In genomic region chr2:159807183-159808037, GRCh38 we compare ENCODE assay signal across 8 cellular contexts. TPM values are rescaled to one million over a fixed set of nuclear protein-coding genes. Genes with fewer than 3 reads are reported as not detected.
DNase-seq lines count a peak whose midpoint lies in the region; ATAC-seq and TF ChIP-seq lines count a peak whose summit lies in the region.

No MANE protein-coding gene starts in this region.

- no peaks in the 10 kb centered on the region for H3K27me3 ChIP-seq in GM23248 (replicated peaks; ENCODE audit: insufficient read depth)

- H3K79me2 ChIP-seq in GM23248 (ENCODE audit: insufficient read depth) = no peaks in the 10 kb centered on the region

- no peak overlapping the region for H3K4me2 ChIP-seq in GM23248 (ENCODE audit: unreplicated experiment)

- no peaks in the 10 kb centered on the region for H3K9me2 ChIP-seq in GM23248 (ENCODE audit: insufficient read depth)

- H3K9ac ChIP-seq in GM23248 = no peak overlapping the region

- H3K4me3 ChIP-seq in GM23248 = no peak overlapping the region
- H3K4me3 ChIP-seq in cardiac fibroblast (replicated peaks in 1 of 2; ENCODE audit: low read depth in 2 of 2, low read length in 2 of 2) = no peak overlapping the region

- no peaks in the 10 kb centered on the region for H3K9me3 ChIP-seq in GM23248 (ENCODE audit: low read depth)

- H3K36me3 ChIP-seq in GM23248 (ENCODE audit: low read depth) = no peaks in the 10 kb centered on the region

- peak; percentile 45 for DNase-seq in COR-L47 (lab: John Stamatoyannopoulos, UW)
- DNase-seq in GM23248 = peak; percentile 71
- peak; percentile 62 for DNase-seq in NCI-H69 (lab: John Stamatoyannopoulos, UW)
- peak; percentile 68 to 75 for DNase-seq in cardiac fibroblast (ENCODE audit: low read depth in 2 of 2)
- DNase-seq in left lobe of liver (ENCODE audit: low spot score) = no peak

- H3K27ac ChIP-seq in GM23248 = no peak overlapping the region

- no peaks in the 10 kb centered on the region for H3F3A ChIP-seq in GM23248 (ENCODE audit: insufficient read depth)

- TF ChIP-seq CTCF in cardiac fibroblast (IDR thresholded peaks at IDR 0.05; ENCODE audit: low read depth, low read length) = peak; percentile 76

- H2AFZ ChIP-seq in GM23248 = no peak overlapping the region

- 61 to 63% methylated on average over 4 of the region's 4 CpGs for WGBS in GM23248 (ENCODE audit: low coverage in 1 of 2, low lambda C conversion rate in 2 of 2, missing lambda C conversion rate in 2 of 2), 2 experiments

- H4K20me1 ChIP-seq in GM23248 (ENCODE audit: insufficient read depth) = no peaks in the 10 kb centered on the region

- in situ Hi-C loops in GM23248 (cut with MboI) = no loop called here

- ATAC-seq in left lobe of liver = peak; percentile 93
- no peak for ATAC-seq in HG02938 (IDR thresholded peaks at IDR 0.05; ENCODE audit: unreplicated experiment)
- ATAC-seq in HG03095 (IDR thresholded peaks at IDR 0.05; ENCODE audit: unreplicated experiment) = no peak
- ATAC-seq in HG02852 (IDR thresholded peaks at IDR 0.05; ENCODE audit: unreplicated experiment) = no peak

- H3K4me1 ChIP-seq in GM23248 (ENCODE audit: insufficient read depth) = no peaks in the 10 kb centered on the region

RNA-seq across cellular contexts. Expression of gene CD302, which starts 9.4 kb away (rescaled TPM):
- 8.0 and 13.9 TPM in 2 replicates for total RNA-seq in GM23248 (2014; rRNA removed; shearing (Covaris generic))
- 9.9 and 10.5 TPM in 2 replicates for polyA plus RNA-seq in GM23248 (2016; fragmentation: Nextera tagmentation; extraction: Ambion mirVana)
- total RNA-seq in left lobe of liver = 98.8 TPM
